8 cellular contexts compared by ENCODE assay signal in genomic region chr22:37639070-37639760, GRCh38. TPM values are rescaled to one million over a fixed set of nuclear protein-coding genes. Genes with fewer than 3 reads are reported as not detected.
DNase-seq lines count a peak whose midpoint lies in the region; ATAC-seq and TF ChIP-seq lines count a peak whose summit lies in the region.

Gene SH3BP1 (plus strand): TSS chr22:37639669. CDS start chr22:37639788, 119 bp downstream.

- POLR2A ChIA-PET in AG04449 (lab: Yijun Ruan, JAX), result interaction anchor here (1.1 to 1.2 kb wide), 2 partner anchors 37 to 42 kb away, joined by 3 to 5 read pairs; no protein-coding TSS in a partner anchor

- H3K36me3 ChIP-seq in iPS-20b (ENCODE audit: insufficient read depth, low read depth, low read length), result peaks cover 17% of the 10 kb centered on the region

- DNase-seq in AG04449 (ENCODE audit: low read depth, low spot score) (no peak), astrocyte of the cerebellum (ENCODE audit: low read depth) (no peak), occipital lobe (lab: John Stamatoyannopoulos, UW) (no peak)
- DNase-seq in stimulated activated CD4-positive, alpha-beta T cell treated with anti-CD3 and anti-CD28 coated beads, Interleukin-1b, Interleukin-23, amount 100 ng/mL, for 48 hours, result peak; percentile 33

- H3K27ac ChIP-seq in iPS-20b (ENCODE audit: low read length), result no peak within 1 kb of the TSS

- in situ Hi-C loops in GM18951 (cut with MboI; ENCODE audit: low sequenced_read_pairs, unreplicated experiment), result no loop called here
- in situ Hi-C loops in astrocyte of the cerebellum (cut with HindIII; ENCODE audit: low sequenced_read_pairs), result no loop called here

- H3K9me3 ChIP-seq in iPS-20b (ENCODE audit: insufficient read depth, low read depth, low read length), result no peaks in the 10 kb centered on the region

- no peaks in the 10 kb centered on the region for H3K27me3 ChIP-seq in iPS-20b (ENCODE audit: insufficient read depth, low read length)

- TF ChIP-seq CTCF in AG04449 (IDR thresholded peaks at IDR 0.05; ENCODE audit: insufficient read depth, low read length, missing control alignments) (no peak), astrocyte of the cerebellum (IDR thresholded peaks at IDR 0.05; ENCODE audit: low read depth, low read length, missing control alignments) (no peak)

- TF ChIP-seq POLR2A in GM18951 (IDR thresholded peaks at IDR 0.05; ENCODE audit: extremely low read depth, insufficient read depth, insufficient read length), result peak; percentile 53

- peaks cover 26% of the 10 kb centered on the region for H3K4me1 ChIP-seq in iPS-20b (ENCODE audit: insufficient read depth, low read length)

- ATAC-seq in SK-N-SH treated with all-trans-retinoic acid at 6 μM for 48 hours (peak; percentile 57), HG03139 (IDR thresholded peaks at IDR 0.05; ENCODE audit: unreplicated experiment) (no peak)

- CTCF ChIA-PET in AG04449 (lab: Yijun Ruan, JAX), result interaction anchor here (1.1 to 18.2 kb wide), 6 partner anchors 16 to 94 kb away, joined by 3 to 454 read pairs (median 168); partner anchors contain the start of genes LGALS1, NOL12 and PDXP

- peak within 1 kb of the TSS; percentile 81 for H3K9ac ChIP-seq in iPS-20b (ENCODE audit: low read depth, low read length)

- H3K4me3 ChIP-seq in AG04449 (ENCODE audit: low read depth, low read length), result peak within 1 kb of the TSS; percentile 78
- peak within 1 kb of the TSS; percentile 51 for H3K4me3 ChIP-seq in astrocyte of the cerebellum (ENCODE audit: low read depth, low read length)
- peak within 1 kb of the TSS; percentile 91 for H3K4me3 ChIP-seq in iPS-20b (ENCODE audit: low read length)

TF ChIP-seq in SK-N-SH treated with all-trans-retinoic acid at 6 μM for 48 hours, 23 proteins besides CTCF, POLR2A, EP300 and RAD21:
- TF ChIP-seq ESRRG (CRISPR knock-in tag; IDR thresholded peaks at IDR 0.05) (no peak), TOX (CRISPR knock-in tag; IDR thresholded peaks at IDR 0.05; ENCODE audit: borderline replicate concordance) (no peak), CSRNP3 (CRISPR knock-in tag; IDR thresholded peaks at IDR 0.05) (no peak), GLIS3 (CRISPR knock-in tag; IDR thresholded peaks at IDR 0.05) (no peak), POU6F1 (CRISPR knock-in tag; IDR thresholded peaks at IDR 0.05; ENCODE audit: borderline replicate concordance, low read depth) (no peak), SNAI2 (CRISPR knock-in tag; IDR thresholded peaks at IDR 0.05) (no peak), TSHZ2 (CRISPR knock-in tag; IDR thresholded peaks at IDR 0.05) (no peak), ZFP30 (CRISPR knock-in tag; IDR thresholded peaks at IDR 0.05) (no peak), OSR1 (CRISPR knock-in tag; IDR thresholded peaks at IDR 0.05) (no peak), TCF4 (CRISPR knock-in tag; IDR thresholded peaks at IDR 0.05; ENCODE audit: borderline replicate concordance) (no peak), CREB5 (CRISPR knock-in tag; IDR thresholded peaks at IDR 0.05; ENCODE audit: low read depth) (no peak), ZNF565 (CRISPR knock-in tag; conservative IDR thresholded peaks at IDR 0.05; ENCODE audit: low read depth) (no peak), RARB (CRISPR knock-in tag; IDR thresholded peaks at IDR 0.05) (no peak), ZC3H10 (CRISPR knock-in tag; IDR thresholded peaks at IDR 0.05) (no peak), ZNF70 (CRISPR knock-in tag; IDR thresholded peaks at IDR 0.05) (no peak), BACH2 (CRISPR knock-in tag; IDR thresholded peaks at IDR 0.05; ENCODE audit: borderline replicate concordance) (no peak)

RNA-seq across cellular contexts. Expression of gene SH3BP1, which starts in this region (rescaled TPM):
- 1.9 TPM for total RNA-seq in occipital lobe
